In the genomic region with DNA sequence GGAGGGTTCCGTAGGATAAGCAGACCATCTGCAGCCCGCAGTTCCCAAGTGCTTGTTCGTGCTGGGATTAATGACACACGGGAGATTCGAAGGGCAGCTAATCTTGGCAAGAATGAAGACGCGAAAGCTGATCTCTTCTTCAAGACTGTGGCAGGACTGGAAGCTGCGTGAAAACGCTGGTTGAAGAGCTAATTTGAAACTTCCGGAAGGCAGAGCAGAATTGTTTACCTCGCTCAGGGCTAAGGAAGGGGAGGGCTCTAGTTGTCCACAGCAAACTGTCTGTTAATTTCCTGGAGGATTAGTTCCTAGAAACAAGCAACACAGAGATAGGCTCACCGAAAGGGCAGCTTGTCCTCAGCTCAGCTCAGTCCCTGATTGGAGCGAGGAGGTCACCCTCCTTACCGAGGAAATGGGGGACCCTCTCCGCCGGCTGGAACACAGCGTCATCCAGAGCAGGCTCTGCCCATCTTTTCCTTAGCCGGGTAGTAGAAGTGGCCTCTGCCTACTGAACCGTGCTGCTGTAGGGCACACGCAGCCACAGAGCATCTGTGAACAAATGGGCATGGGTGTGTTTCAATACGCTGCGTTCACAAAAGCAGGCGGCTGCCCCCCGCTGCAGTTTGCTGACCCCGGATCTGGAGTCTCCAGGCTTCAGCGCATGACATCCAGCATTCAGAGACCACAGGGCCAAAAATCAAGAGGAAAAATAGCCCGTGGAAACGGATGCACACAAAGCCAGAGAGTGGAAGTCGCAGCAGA, we compare ENCODE assay signal across 1 cellular context.
TF ChIP-seq lines count a peak whose summit lies in the region.

No MANE protein-coding gene starts in this region.

TF ChIP-seq in K562, 482 proteins besides CTCF, POLR2A, EP300 and RAD21 (continued from another document):
- TF ChIP-seq, protein P1, sequence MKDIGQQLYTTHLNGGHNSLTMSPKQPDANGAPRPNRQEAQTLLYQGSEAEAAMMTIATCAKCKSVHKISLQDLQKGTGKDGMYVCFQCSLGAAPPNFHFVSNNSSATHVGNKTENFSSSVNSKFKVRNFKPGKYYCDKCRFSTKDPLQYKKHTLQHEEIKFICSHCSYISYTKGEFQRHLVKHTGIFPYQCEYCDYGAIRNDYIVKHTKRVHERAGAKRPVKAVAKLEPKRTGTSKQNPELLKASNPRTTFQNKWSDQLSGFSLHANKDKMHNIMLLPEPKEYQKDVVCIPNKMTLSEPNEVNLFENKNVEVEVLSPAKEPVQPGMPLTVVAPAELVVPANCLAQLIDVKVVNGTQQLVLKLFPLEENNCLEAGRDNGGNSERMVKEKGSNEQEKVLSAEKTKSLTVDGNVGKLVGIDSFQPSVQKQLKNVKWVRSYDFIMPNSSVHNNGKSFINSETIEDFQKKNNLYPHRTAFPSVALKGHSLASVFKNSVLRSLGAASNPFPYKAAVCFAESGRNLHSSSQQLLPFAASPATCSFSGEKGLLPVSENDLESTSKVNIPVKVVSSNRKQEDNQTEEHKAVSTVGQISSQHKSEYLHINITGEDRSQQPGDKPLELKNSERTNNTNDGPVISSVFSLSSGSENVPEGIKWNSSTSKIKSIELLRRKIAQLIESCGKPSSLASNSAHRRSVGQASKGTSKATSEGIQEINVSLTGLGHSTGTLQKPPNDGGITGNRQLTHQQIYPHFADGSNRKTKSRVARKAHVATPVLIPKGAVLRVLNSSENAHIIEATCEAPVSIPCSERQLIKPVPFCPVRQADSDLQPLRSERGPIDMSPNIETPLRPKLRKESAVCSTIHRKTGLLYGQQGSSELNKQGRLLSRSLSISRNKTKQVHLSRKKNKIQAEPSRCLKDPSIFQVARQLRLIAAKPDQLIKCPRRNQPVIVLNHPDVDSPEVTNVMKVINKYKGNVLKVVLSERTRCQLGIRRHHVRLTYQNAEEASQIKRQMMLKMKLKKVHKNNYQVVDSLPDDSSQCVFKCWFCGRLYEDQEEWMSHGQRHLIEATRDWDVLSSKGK (CRISPR knock-in tag; IDR thresholded peaks at IDR 0.05), result no peak
- no peak for TF ChIP-seq TCF7L2 (IDR thresholded peaks at IDR 0.05; ENCODE audit: low read depth, low read length)
- TF ChIP-seq MYNN (IDR thresholded peaks at IDR 0.05), result peak; percentile 43; the same call in 1 of the 2 replicates
- no peak for TF ChIP-seq MYNN (CRISPR knock-in tag; IDR thresholded peaks at IDR 0.05)
- TF ChIP-seq SP1 (CRISPR knock-in tag; IDR thresholded peaks at IDR 0.05), result 0 out of 2 replicates have a peak, but pooled peaks have one; percentile 22
- TF ChIP-seq BRF1 (IDR thresholded peaks at IDR 0.05; ENCODE audit: borderline replicate concordance, extremely low read depth, insufficient read length), result no peak
- no peak for TF ChIP-seq CCAR2 (IDR thresholded peaks at IDR 0.05; ENCODE audit: low read depth, low read length)
- TF ChIP-seq, protein P2, sequence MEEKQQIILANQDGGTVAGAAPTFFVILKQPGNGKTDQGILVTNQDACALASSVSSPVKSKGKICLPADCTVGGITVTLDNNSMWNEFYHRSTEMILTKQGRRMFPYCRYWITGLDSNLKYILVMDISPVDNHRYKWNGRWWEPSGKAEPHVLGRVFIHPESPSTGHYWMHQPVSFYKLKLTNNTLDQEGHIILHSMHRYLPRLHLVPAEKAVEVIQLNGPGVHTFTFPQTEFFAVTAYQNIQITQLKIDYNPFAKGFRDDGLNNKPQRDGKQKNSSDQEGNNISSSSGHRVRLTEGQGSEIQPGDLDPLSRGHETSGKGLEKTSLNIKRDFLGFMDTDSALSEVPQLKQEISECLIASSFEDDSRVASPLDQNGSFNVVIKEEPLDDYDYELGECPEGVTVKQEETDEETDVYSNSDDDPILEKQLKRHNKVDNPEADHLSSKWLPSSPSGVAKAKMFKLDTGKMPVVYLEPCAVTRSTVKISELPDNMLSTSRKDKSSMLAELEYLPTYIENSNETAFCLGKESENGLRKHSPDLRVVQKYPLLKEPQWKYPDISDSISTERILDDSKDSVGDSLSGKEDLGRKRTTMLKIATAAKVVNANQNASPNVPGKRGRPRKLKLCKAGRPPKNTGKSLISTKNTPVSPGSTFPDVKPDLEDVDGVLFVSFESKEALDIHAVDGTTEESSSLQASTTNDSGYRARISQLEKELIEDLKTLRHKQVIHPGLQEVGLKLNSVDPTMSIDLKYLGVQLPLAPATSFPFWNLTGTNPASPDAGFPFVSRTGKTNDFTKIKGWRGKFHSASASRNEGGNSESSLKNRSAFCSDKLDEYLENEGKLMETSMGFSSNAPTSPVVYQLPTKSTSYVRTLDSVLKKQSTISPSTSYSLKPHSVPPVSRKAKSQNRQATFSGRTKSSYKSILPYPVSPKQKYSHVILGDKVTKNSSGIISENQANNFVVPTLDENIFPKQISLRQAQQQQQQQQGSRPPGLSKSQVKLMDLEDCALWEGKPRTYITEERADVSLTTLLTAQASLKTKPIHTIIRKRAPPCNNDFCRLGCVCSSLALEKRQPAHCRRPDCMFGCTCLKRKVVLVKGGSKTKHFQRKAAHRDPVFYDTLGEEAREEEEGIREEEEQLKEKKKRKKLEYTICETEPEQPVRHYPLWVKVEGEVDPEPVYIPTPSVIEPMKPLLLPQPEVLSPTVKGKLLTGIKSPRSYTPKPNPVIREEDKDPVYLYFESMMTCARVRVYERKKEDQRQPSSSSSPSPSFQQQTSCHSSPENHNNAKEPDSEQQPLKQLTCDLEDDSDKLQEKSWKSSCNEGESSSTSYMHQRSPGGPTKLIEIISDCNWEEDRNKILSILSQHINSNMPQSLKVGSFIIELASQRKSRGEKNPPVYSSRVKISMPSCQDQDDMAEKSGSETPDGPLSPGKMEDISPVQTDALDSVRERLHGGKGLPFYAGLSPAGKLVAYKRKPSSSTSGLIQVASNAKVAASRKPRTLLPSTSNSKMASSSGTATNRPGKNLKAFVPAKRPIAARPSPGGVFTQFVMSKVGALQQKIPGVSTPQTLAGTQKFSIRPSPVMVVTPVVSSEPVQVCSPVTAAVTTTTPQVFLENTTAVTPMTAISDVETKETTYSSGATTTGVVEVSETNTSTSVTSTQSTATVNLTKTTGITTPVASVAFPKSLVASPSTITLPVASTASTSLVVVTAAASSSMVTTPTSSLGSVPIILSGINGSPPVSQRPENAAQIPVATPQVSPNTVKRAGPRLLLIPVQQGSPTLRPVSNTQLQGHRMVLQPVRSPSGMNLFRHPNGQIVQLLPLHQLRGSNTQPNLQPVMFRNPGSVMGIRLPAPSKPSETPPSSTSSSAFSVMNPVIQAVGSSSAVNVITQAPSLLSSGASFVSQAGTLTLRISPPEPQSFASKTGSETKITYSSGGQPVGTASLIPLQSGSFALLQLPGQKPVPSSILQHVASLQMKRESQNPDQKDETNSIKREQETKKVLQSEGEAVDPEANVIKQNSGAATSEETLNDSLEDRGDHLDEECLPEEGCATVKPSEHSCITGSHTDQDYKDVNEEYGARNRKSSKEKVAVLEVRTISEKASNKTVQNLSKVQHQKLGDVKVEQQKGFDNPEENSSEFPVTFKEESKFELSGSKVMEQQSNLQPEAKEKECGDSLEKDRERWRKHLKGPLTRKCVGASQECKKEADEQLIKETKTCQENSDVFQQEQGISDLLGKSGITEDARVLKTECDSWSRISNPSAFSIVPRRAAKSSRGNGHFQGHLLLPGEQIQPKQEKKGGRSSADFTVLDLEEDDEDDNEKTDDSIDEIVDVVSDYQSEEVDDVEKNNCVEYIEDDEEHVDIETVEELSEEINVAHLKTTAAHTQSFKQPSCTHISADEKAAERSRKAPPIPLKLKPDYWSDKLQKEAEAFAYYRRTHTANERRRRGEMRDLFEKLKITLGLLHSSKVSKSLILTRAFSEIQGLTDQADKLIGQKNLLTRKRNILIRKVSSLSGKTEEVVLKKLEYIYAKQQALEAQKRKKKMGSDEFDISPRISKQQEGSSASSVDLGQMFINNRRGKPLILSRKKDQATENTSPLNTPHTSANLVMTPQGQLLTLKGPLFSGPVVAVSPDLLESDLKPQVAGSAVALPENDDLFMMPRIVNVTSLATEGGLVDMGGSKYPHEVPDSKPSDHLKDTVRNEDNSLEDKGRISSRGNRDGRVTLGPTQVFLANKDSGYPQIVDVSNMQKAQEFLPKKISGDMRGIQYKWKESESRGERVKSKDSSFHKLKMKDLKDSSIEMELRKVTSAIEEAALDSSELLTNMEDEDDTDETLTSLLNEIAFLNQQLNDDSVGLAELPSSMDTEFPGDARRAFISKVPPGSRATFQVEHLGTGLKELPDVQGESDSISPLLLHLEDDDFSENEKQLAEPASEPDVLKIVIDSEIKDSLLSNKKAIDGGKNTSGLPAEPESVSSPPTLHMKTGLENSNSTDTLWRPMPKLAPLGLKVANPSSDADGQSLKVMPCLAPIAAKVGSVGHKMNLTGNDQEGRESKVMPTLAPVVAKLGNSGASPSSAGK (IDR thresholded peaks at IDR 0.05), result peak; percentile 78
